In genomic region chr15:75640483-75641175, GRCh38 we compare ENCODE assay signal across 8 cellular contexts. TPM values are rescaled to one million over a fixed set of nuclear protein-coding genes. Genes with fewer than 3 reads are reported as not detected.
DNase-seq lines count a peak whose midpoint lies in the region; ATAC-seq and TF ChIP-seq lines count a peak whose summit lies in the region.

No MANE protein-coding gene starts in this region.

- peaks cover 3% of the 10 kb centered on the region for H3K27me3 Mint-ChIP-seq in mesothelial cell of epicardium (ENCODE audit: low read depth)

- H3K4me1 ChIP-seq in subcutaneous abdominal adipose tissue (ENCODE audit: control insufficient read depth in 5 of 5, insufficient read depth in 5 of 5, low read length in 5 of 5) = peaks cover 13 to 41% (median 39%) of the 10 kb centered on the region in 5 donors

- DNase-seq in A172 (ENCODE audit: low spot score) (peak; percentile 50), NCI-H2196 treated with DMSO at 0.1 percent for 48 hours (lab: John Stamatoyannopoulos, UW; ENCODE audit: unreplicated experiment) (peak; percentile 38), mesothelial cell of epicardium (ENCODE audit: low spot score in 2 of 2, unreplicated experiment in 2 of 2) (no peak)
- DNase-seq in activated CD4-positive, alpha-beta T cell treated with anti-CD3 and anti-CD28 coated beads for 4 hours = peak; percentile 51 to 55
- DNase-seq in effector CD8-positive, alpha-beta T cell (lab: John Stamatoyannopoulos, UW) = peak; percentile 10

- H3K27me3 ChIP-seq in subcutaneous abdominal adipose tissue (ENCODE audit: control insufficient read depth in 5 of 5, insufficient read depth in 4 of 5, low read length in 5 of 5) = no peaks in the 10 kb centered on the region

- ATAC-seq in GM18519 (IDR thresholded peaks at IDR 0.05; ENCODE audit: low FRiP score, unreplicated experiment) (peak; percentile 18), HG03066 (IDR thresholded peaks at IDR 0.05; ENCODE audit: low read depth, unreplicated experiment) (peak; percentile 30)

- peaks cover 16% of the 10 kb centered on the region for H3K4me1 Mint-ChIP-seq in mesothelial cell of epicardium

- no peaks in the 10 kb centered on the region for H3K36me3 Mint-ChIP-seq in mesothelial cell of epicardium

- peak overlapping the region; percentile 88 for H3K27ac ChIP-seq in subcutaneous abdominal adipose tissue (ENCODE audit: low read depth, low read length)

- peak overlapping the region; percentile 87 for H3K4me3 Mint-ChIP-seq in mesothelial cell of epicardium

- H3K36me3 ChIP-seq in subcutaneous abdominal adipose tissue (ENCODE audit: control insufficient read depth in 5 of 5, insufficient read depth in 5 of 5, low read length in 5 of 5) = no peaks in the 10 kb centered on the region

- H3K27ac Mint-ChIP-seq in mesothelial cell of epicardium = peak overlapping the region; percentile 89

- H3K9ac ChIP-seq in subcutaneous abdominal adipose tissue (ENCODE audit: low read length in 5 of 5) = peak overlapping the region; percentile 26 to 87 (median 76)

- H3K4me3 ChIP-seq in subcutaneous abdominal adipose tissue (ENCODE audit: low read depth in 1 of 5, low read length in 5 of 5) = peak overlapping the region; percentile 85 to 100 (median 97)

- H3K9me3 ChIP-seq in subcutaneous abdominal adipose tissue (ENCODE audit: control insufficient read depth in 5 of 5, low read length in 5 of 5) = no peaks in the 10 kb centered on the region

- TF ChIP-seq CTCF in mesothelial cell of epicardium (IDR thresholded peaks at IDR 0.05; ENCODE audit: unreplicated experiment) = no peak

- H3K9me3 Mint-ChIP-seq in mesothelial cell of epicardium = no peaks in the 10 kb centered on the region

RNA-seq across cellular contexts. Expression of gene IMP3, which starts 0.6 kb away (rescaled TPM):
- total RNA-seq in A172 (2014; rRNA removed; shearing (Covaris generic)) = 103 and 141 TPM in 2 replicates
- 38.6 to 43.6 TPM (median 39.0 TPM) in 3 replicates for total RNA-seq in mesothelial cell of epicardium

RNA-seq across cellular contexts. Expression of gene SNX33, which starts 7.1 kb away (rescaled TPM):
- total RNA-seq in A172 (2014; rRNA removed; shearing (Covaris generic)) = 9.3 and 14.1 TPM in 2 replicates
- total RNA-seq in mesothelial cell of epicardium = 22.1 to 23.3 TPM (median 22.8 TPM) in 3 replicates

RNA-seq across cellular contexts. Expression of gene SNUPN, which starts 15.1 kb away (rescaled TPM):
- total RNA-seq in A172 (2014; rRNA removed; shearing (Covaris generic)) = 39.3 and 53.6 TPM in 2 replicates
- 19.4 to 23.5 TPM (median 23.0 TPM) in 3 replicates for total RNA-seq in mesothelial cell of epicardium

Comparison
In these comparisons a context has a peak if more than half of its experiments do, and no peak if none do; other contexts are left out.
1. DNase-seq: peak in A172 (single experiment), NCI-H2196 treated with DMSO at 0.1 percent for 48 hours (single experiment), activated CD4-positive, alpha-beta T cell treated with anti-CD3 and anti-CD28 coated beads for 4 hours (2 of 2) and effector CD8-positive, alpha-beta T cell (single experiment); none in mesothelial cell of epicardium (0 of 2).